Comparison of ENCODE assay signal across 1 cellular context in genomic region chr11:119617343-119617713, GRCh38.
TF ChIP-seq lines count a peak whose summit lies in the region.

No MANE protein-coding gene starts in this region.

TF ChIP-seq in K562, 482 proteins besides CTCF, POLR2A, EP300 and RAD21:
- TF ChIP-seq, protein P1, sequence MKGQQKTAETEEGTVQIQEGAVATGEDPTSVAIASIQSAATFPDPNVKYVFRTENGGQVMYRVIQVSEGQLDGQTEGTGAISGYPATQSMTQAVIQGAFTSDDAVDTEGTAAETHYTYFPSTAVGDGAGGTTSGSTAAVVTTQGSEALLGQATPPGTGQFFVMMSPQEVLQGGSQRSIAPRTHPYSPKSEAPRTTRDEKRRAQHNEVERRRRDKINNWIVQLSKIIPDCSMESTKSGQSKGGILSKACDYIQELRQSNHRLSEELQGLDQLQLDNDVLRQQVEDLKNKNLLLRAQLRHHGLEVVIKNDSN (CRISPR knock-in tag; IDR thresholded peaks at IDR 0.05), result peak; percentile 52; the same call in 1 of the 2 replicates
- TF ChIP-seq USF2 (CRISPR knock-in tag; IDR thresholded peaks at IDR 0.05), result peak; percentile 58
- no peak for TF ChIP-seq ATF1 (CRISPR knock-in tag; IDR thresholded peaks at IDR 0.05)
- TF ChIP-seq ATF1 (tag; IDR thresholded peaks at IDR 0.05), result no peak
